Comparison of ENCODE assay signal across 15 cellular contexts in genomic region chr12:62715086-62715786, GRCh38.
A peak's percentile ranks its signal among the peaks of the same experiment; 100 is the strongest.
DNase-seq lines count a peak whose midpoint lies in the region; ATAC-seq lines count a peak whose summit lies in the region.
"Had no signal": no experiment of that assay in that cellular context is flagged by ENCODE, and none has a peak within 500 bp of the region (broad histone marks: within the 10 kb centered on the region; RNA-seq: fewer than 3 reads in every experiment).

No MANE protein-coding gene starts in this region.

- WGBS in aorta, 2 donors = 83 to 87% methylated on average over 10 of the region's 10 CpGs

- H3K27ac ChIP-seq in aorta (ENCODE audit: low read depth in 1 of 2, low read length in 2 of 2) = no peak overlapping the region
- H3K27ac ChIP-seq: body of pancreas, right lobe of liver had no signal

- ATAC-seq in Right ventricle myocardium inferior = peak; percentile 72
- peak; percentile 45 to 70 for ATAC-seq in left cardiac atrium
- peak; percentile 27 for ATAC-seq in aorta (ENCODE audit: low FRiP score)
- ATAC-seq in GM19397 (IDR thresholded peaks at IDR 0.05; ENCODE audit: unreplicated experiment) = no peak
- ATAC-seq in GM18511 (IDR thresholded peaks at IDR 0.05; ENCODE audit: unreplicated experiment) = no peak
- ATAC-seq: body of pancreas; right lobe of liver; stimulated activated naive B cell treated with anti-CD40 and anti-IgM and Interleukin-4, amounts not matched to agents 10 μg/mL and 1 μg/mL and 100 μg/mL, for 72 hours had no signal

- no peaks in the 10 kb centered on the region for H3K9me3 ChIP-seq in aorta (ENCODE audit: control insufficient read depth, low read length)
- H3K9me3 ChIP-seq: body of pancreas, right lobe of liver had no signal

- H3K4me1 ChIP-seq in aorta (ENCODE audit: control insufficient read depth in 1 of 2, insufficient read depth in 2 of 2, low read length in 2 of 2) = no peaks in the 10 kb centered on the region
- H3K4me1 ChIP-seq: body of pancreas, right lobe of liver had no signal

- intact Hi-C loops in Right ventricle myocardium inferior (cut with DNase I) (no loop called here), cardiac septum (cut with DNase I) (no loop called here), left cardiac atrium (cut with DNase I) (no loop called here), aorta (cut with DNase I) (no loop called here)

- DNase-seq in Right ventricle myocardium inferior (ENCODE audit: missing footprints) = no peak
- no peak for DNase-seq in cardiac septum (ENCODE audit: low spot score)
- DNase-seq in left cardiac atrium = no peak
- DNase-seq in nucleus accumbens (lab: John Stamatoyannopoulos, UW) = peak in 43 of 56 donors; percentile 15 to 80 (median 46)
- no peak for DNase-seq in aorta
- DNase-seq in kidney glomerular epithelial cell (lab: John Stamatoyannopoulos, UW) = no peak
- DNase-seq: activated effector memory CD4-positive, alpha-beta T cell treated with anti-CD3 and anti-CD28 coated beads, Interleukin-2, amount 50 U/mL, for 16 hours; body of pancreas; effector CD8-positive, alpha-beta T cell; NCI-H2081 treated with DMSO at 0.1 percent for 48 hours; OCI-M1; right lobe of liver; stimulated activated naive B cell treated with anti-CD40 and anti-IgM and Interleukin-4, amounts not matched to agents 10 μg/mL and 1 μg/mL and 100 μg/mL, for 72 hours had no signal

- no peak overlapping the region for H3K4me3 ChIP-seq in aorta (ENCODE audit: low read length in 2 of 2)
- H3K4me3 ChIP-seq: body of pancreas, right lobe of liver had no signal

- H3K27me3 ChIP-seq in aorta (ENCODE audit: control insufficient read depth in 1 of 2, insufficient read depth in 2 of 2, low read length in 1 of 2) = no peaks in the 10 kb centered on the region
- H3K27me3 ChIP-seq: body of pancreas, right lobe of liver had no signal

- no peaks in the 10 kb centered on the region for H3K36me3 ChIP-seq in aorta (ENCODE audit: control insufficient read depth in 1 of 2, insufficient read depth in 2 of 2, low read length in 1 of 2)
- H3K36me3 ChIP-seq: right lobe of liver had no signal

Comparison
In these comparisons a context has a peak if more than half of its experiments do, and no peak if none do; other contexts are left out.
1. ATAC-seq: peak in Right ventricle myocardium inferior (single experiment), left cardiac atrium (2 of 2) and aorta (single experiment); none in GM19397 (single experiment) and GM18511 (single experiment).
2. DNase-seq: peak in nucleus accumbens (43 of 56); none in Right ventricle myocardium inferior (single experiment), cardiac septum (single experiment), left cardiac atrium (single experiment), aorta (0 of 2) and kidney glomerular epithelial cell (single experiment).